23 cellular contexts compared by ENCODE assay signal in genomic region chr11:36480833-36481232, GRCh38. TPM values are rescaled to one million over a fixed set of nuclear protein-coding genes. Genes with fewer than 3 reads are reported as not detected.
DNase-seq lines count a peak whose midpoint lies in the region; ATAC-seq and TF ChIP-seq lines count a peak whose summit lies in the region.
"Had no signal": no experiment of that assay in that cellular context is flagged by ENCODE, and none has a peak within 500 bp of the region (broad histone marks: within the 10 kb centered on the region; RNA-seq: fewer than 3 reads in every experiment).

No MANE protein-coding gene starts in this region.

- no peaks in the 10 kb centered on the region for H4K20me1 ChIP-seq in IMR-90 (ENCODE audit: insufficient read depth, low read length)
- H4K20me1 ChIP-seq: BLaER1 had no signal

- no peak overlapping the region for H2BK20ac ChIP-seq in IMR-90 (ENCODE audit: low read depth, low read length)

- H3K4me3 Mint-ChIP-seq in central memory CD8-positive, alpha-beta T cell = no peak overlapping the region
- H3K4me3 Mint-ChIP-seq: CD14-positive monocyte; CD4-positive, alpha-beta memory T cell; CD4-positive, CD25-positive, alpha-beta regulatory T cell; CD8-positive, alpha-beta memory T cell had no signal

- no peak overlapping the region for H4K8ac ChIP-seq in IMR-90 (ENCODE audit: low read depth in 2 of 2, low read length in 2 of 2)

- no peak for TF ChIP-seq POLR2A in IMR-90 (IDR thresholded peaks at IDR 0.05; ENCODE audit: low read depth, low read length)

- H3K14ac ChIP-seq in IMR-90 (replicated peaks; ENCODE audit: low read depth, low read length) = no peak overlapping the region

- H3K27ac Mint-ChIP-seq in central memory CD8-positive, alpha-beta T cell (ENCODE audit: low read depth) = peak overlapping the region; percentile 38
- H3K27ac Mint-ChIP-seq: CD4-positive, alpha-beta memory T cell; CD4-positive, CD25-positive, alpha-beta regulatory T cell had no signal

- H3K27ac ChIP-seq in right atrium auricular region (no peak overlapping the region), IMR-90 (ENCODE audit: insufficient read depth, low read length) (no peak overlapping the region)
- H3K27ac ChIP-seq: BLaER1 had no signal

- no peak overlapping the region for H2AFZ ChIP-seq in IMR-90 (replicated peaks; ENCODE audit: low read length, poor library complexity)

- no peak overlapping the region for H3K4me2 ChIP-seq in IMR-90 (ENCODE audit: low read depth, low read length)
- H3K4me2 ChIP-seq: BLaER1 had no signal

- no peaks in the 10 kb centered on the region for H3K27me3 Mint-ChIP-seq in central memory CD8-positive, alpha-beta T cell
- H3K27me3 Mint-ChIP-seq: CD4-positive, alpha-beta memory T cell; CD4-positive, CD25-positive, alpha-beta regulatory T cell; CD8-positive, alpha-beta memory T cell had no signal

- no peaks in the 10 kb centered on the region for H3K27me3 ChIP-seq in right atrium auricular region
- no peaks in the 10 kb centered on the region for H3K27me3 ChIP-seq in IMR-90 (ENCODE audit: control insufficient read depth, insufficient read depth, low read length)
- H3K27me3 ChIP-seq: BE2C, BLaER1 had no signal

- dilution Hi-C loops in IMR-90 (cut with HindIII; ENCODE audit: low sequenced_read_pairs, unreplicated experiment) = loop anchor here (10.0 kb wide), 1 partner anchor 186 kb away; the partner anchor contains the start of gene PRR5L

- in situ Hi-C loops in IMR-90 (cut with MboI; ENCODE audit: low sequenced_read_pairs) = loop anchor here (10.0 to 25.0 kb wide), 2 partner anchors 669 to 746 kb away; no protein-coding TSS in a partner anchor

- no peak overlapping the region for H3K9ac ChIP-seq in IMR-90 (ENCODE audit: low read depth, low read length)
- H3K9ac ChIP-seq: BLaER1 had no signal

- H2BK5ac ChIP-seq in IMR-90 (ENCODE audit: low read depth, low read length, poor library complexity, severe bottlenecking) = no peak overlapping the region

- H4K5ac ChIP-seq in IMR-90 (ENCODE audit: low read depth, low read length) = no peak overlapping the region

- no peak overlapping the region for H2AK5ac ChIP-seq in IMR-90 (ENCODE audit: low read depth, low read length)

- no peak overlapping the region for H4K91ac ChIP-seq in IMR-90 (ENCODE audit: insufficient read depth, low read depth, low read length)

- ATAC-seq in left ventricle myocardium superior (peak; percentile 68), IMR-90 (ENCODE audit: low read depth) (no peak), GM18502 (IDR thresholded peaks at IDR 0.05; ENCODE audit: poor library complexity, unreplicated experiment) (no peak)
- ATAC-seq in central memory CD8-positive, alpha-beta T cell (replicated peaks; ENCODE audit: extremely low read depth, poor library complexity, severe bottlenecking) = no peak
- ATAC-seq: GM12878 had no signal

- TF ChIP-seq CTCF in right atrium auricular region (IDR thresholded peaks at IDR 0.05) (no peak), IMR-90 (conservative IDR thresholded peaks at IDR 0.05; ENCODE audit: low read depth, low read length) (no peak)

- H2BK15ac ChIP-seq in IMR-90 (ENCODE audit: low read depth, low read length) = no peak overlapping the region

- H3K4me1 ChIP-seq in right atrium auricular region = no peaks in the 10 kb centered on the region
- H3K4me1 ChIP-seq in IMR-90 (ENCODE audit: control insufficient read depth, insufficient read depth, low read length) = no peaks in the 10 kb centered on the region
- H3K4me1 ChIP-seq: BE2C had no signal

- intact Hi-C loops in left ventricle myocardium superior (cut with micrococcal nuclease) (no loop called here), IMR-90 (cut with micrococcal nuclease) (no loop called here)

- POLR2A ChIA-PET in IMR-90 (lab: Charles Lee; ENCODE audit: unreplicated experiment) = no interaction called here

- H3K79me1 ChIP-seq in IMR-90 (ENCODE audit: low read depth in 1 of 2, low read length in 2 of 2) = peaks cover 3 to 7% of the 10 kb centered on the region in 2 experiments; a peak in 2 of 4 replicates

- no peak overlapping the region for H2BK120ac ChIP-seq in IMR-90 (ENCODE audit: low read depth, low read length)

- no peak overlapping the region for H3K4ac ChIP-seq in IMR-90 (ENCODE audit: low read depth, low read length)

- BruUV-seq in IMR-90 (replicated peaks; lab: Mats Ljungman, UMichigan) = no TSS peak

- no peak overlapping the region for H3K56ac ChIP-seq in IMR-90 (ENCODE audit: extremely low read depth, insufficient read depth, low read length)

- H3K23ac ChIP-seq in IMR-90 (ENCODE audit: low read depth, low read length) = no peak overlapping the region

- TF ChIP-seq RAD21 in IMR-90 (IDR thresholded peaks at IDR 0.05; ENCODE audit: low read length) = no peak

- H3K4me3 ChIP-seq in right atrium auricular region = no peak overlapping the region
- H3K4me3 ChIP-seq in IMR-90 (ENCODE audit: insufficient read depth, low read depth, low read length) = no peak overlapping the region
- H3K4me3 ChIP-seq: BLaER1, GM12878 had no signal

- CTCF ChIA-PET in IMR-90 (lab: Yijun Ruan, JAX) = interaction anchor here (5.3 kb wide), 1 partner anchor 188 kb away, joined by 66 read pairs; the partner anchor contains the start of gene PRR5L

- H3K9me3 ChIP-seq in right atrium auricular region (no peaks in the 10 kb centered on the region), IMR-90 (ENCODE audit: control insufficient read depth, insufficient read depth, low read length) (no peaks in the 10 kb centered on the region)
- H3K9me3 ChIP-seq: BE2C had no signal

- H3K18ac ChIP-seq in IMR-90 (ENCODE audit: low read depth, low read length) = no peak overlapping the region

- peaks cover 9% of the 10 kb centered on the region for H3K36me3 ChIP-seq in right atrium auricular region
- H3K36me3 ChIP-seq in IMR-90 (ENCODE audit: control insufficient read depth, insufficient read depth, low read length) = peaks cover 10% of the 10 kb centered on the region
- H3K36me3 ChIP-seq: BE2C had no signal

- H3K4me1 Mint-ChIP-seq in central memory CD8-positive, alpha-beta T cell = peaks cover 6% of the 10 kb centered on the region

- DNase-seq in left ventricle myocardium superior (no peak), right atrium auricular region (ENCODE audit: low spot score) (no peak), IMR-90 (no peak)
- no peak for DNase-seq in central memory CD8-positive, alpha-beta T cell (ENCODE audit: low spot score in 2 of 2)
- DNase-seq: 8988T; ACHN; BE2C; C1 segment of cervical spinal cord; CD4-positive, alpha-beta memory T cell; CD4-positive, CD25-positive, alpha-beta regulatory T cell; CD8-positive, alpha-beta memory T cell; COR-L47; DMS 273 treated with DMSO at 0.1 percent for 48 hours; DMS153; DMS53; DMS79; DND-41; EL; GDM1 had no signal

- no peaks in the 10 kb centered on the region for H3K9me3 Mint-ChIP-seq in central memory CD8-positive, alpha-beta T cell
- H3K9me3 Mint-ChIP-seq: CD4-positive, CD25-positive, alpha-beta regulatory T cell had no signal

- H3K9me1 ChIP-seq in IMR-90 (ENCODE audit: insufficient read depth, low read length) = no peaks in the 10 kb centered on the region

- no peak overlapping the region for H2AK9ac ChIP-seq in IMR-90 (replicated peaks; ENCODE audit: low read depth, low read length, poor library complexity)

- peaks cover 12% of the 10 kb centered on the region for H3K36me3 Mint-ChIP-seq in central memory CD8-positive, alpha-beta T cell (ENCODE audit: insufficient read depth)

TF ChIP-seq in IMR-90, 13 proteins besides CTCF, POLR2A, EP300 and RAD21:
- TF ChIP-seq CEBPB (IDR thresholded peaks at IDR 0.05; ENCODE audit: low read depth, low read length) = peak; percentile 57
- TF ChIP-seq FOS (IDR thresholded peaks at IDR 0.05; ENCODE audit: low read depth, low read length) = no peak
TF ChIP-seq in IMR-90: peak in this region for 1.

RNA-seq across cellular contexts. Expression of gene TRAF6, which starts 29.2 kb away (rescaled TPM):
- total RNA-seq in left ventricle myocardium superior (11.6 TPM), right atrium auricular region (10 to 100 TPM in 1 of 2 donors, 1 to 10 TPM in 1; 10.0 to 10.7 TPM), IMR-90 (2012; rRNA removed) (15.3 and 17.6 TPM in 2 replicates)
- polyA plus RNA-seq in IMR-90 (2012; rRNA removed) = 5.6 and 6.0 TPM in 2 replicates
- 1.5 and 1.9 TPM in 2 replicates for polyA plus RNA-seq in IMR-90 (2012; cell fraction: cytosol; rRNA removed)
- polyA plus RNA-seq in IMR-90 (2012; cell fraction: nucleus; rRNA removed; ENCODE audit: low replicate concordance) = 1.4 and 10.2 TPM in 2 replicates
